Comparison of ENCODE assay signal across 22 cellular contexts in the genomic region with DNA sequence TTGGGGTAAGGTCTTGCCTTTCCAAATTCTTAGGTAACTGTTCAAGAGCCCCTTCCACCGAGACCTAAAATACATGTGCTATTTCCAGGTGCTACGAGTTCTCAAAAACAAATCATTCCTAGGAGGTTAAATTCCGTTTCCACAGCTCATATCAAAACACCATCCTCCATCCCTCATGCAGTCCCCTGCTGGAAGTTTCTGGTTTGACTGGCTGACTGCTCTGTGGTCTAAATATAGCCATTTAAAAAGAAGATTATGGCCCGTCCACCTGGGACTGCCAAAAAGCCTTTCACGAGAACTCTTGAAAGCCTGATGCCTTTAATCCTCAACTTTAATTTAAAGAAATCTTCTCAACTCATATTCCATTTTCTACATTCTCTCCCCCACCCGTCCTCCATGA.
A peak's percentile ranks its signal among the peaks of the same experiment; 100 is the strongest.
DNase-seq lines count a peak whose midpoint lies in the region; FAIRE-seq and TF ChIP-seq lines count a peak whose summit lies in the region.
"Had no signal": no experiment of that assay in that cellular context is flagged by ENCODE, and none has a peak within 500 bp of the region (broad histone marks: within the 10 kb centered on the region; RNA-seq: fewer than 3 reads in every experiment).

No MANE protein-coding gene starts in this region.

- no peaks in the 10 kb centered on the region for H3K9me3 Mint-ChIP-seq in neural progenitor cell
- H3K9me3 Mint-ChIP-seq: activated CD4-positive, alpha-beta memory T cell treated with anti-CD3 and anti-CD28 coated beads for 36 hours; activated naive CD4-positive, alpha-beta T cell treated with anti-CD3 and anti-CD28 coated beads, Interleukin-2, amount 10 ng/mL, durations not matched to agents 7 days and 5 days; activated T-cell treated with anti-CD3 and anti-CD28 coated beads, Interleukin-2, amount 50 U/mL, for 24 hours; T-cell had no signal

- H3K4me1 Mint-ChIP-seq in neural progenitor cell, result peaks cover 29% of the 10 kb centered on the region
- H3K4me1 Mint-ChIP-seq: activated naive CD4-positive, alpha-beta T cell treated with anti-CD3 and anti-CD28 coated beads, Interleukin-2, amount 10 ng/mL, durations not matched to agents 7 days and 5 days; T-cell had no signal

- POLR2A ChIA-PET in H1 (lab: Charles Lee; ENCODE audit: partially characterized antibody), result no interaction called here

- H3K27ac ChIP-seq in H1 (ENCODE audit: low read depth, low read length) (no peak overlapping the region), neural progenitor cell (no peak overlapping the region), osteoblast (ENCODE audit: low read depth, low read length) (no peak overlapping the region)
- H3K27ac ChIP-seq: epithelial cell of prostate, left lung, parathyroid adenoma, vagina had no signal

- H3K9ac ChIP-seq in H1 (replicated peaks in 1 of 4; ENCODE audit: extremely low read depth in 1 of 4, low read depth in 3 of 4, low read length in 3 of 4), result no peak overlapping the region
- no peak overlapping the region for H3K9ac ChIP-seq in neural progenitor cell
- H3K9ac ChIP-seq: parathyroid adenoma had no signal

- H2BK20ac ChIP-seq in H1 (ENCODE audit: low read length), result no peak overlapping the region

- no peak overlapping the region for H2AK5ac ChIP-seq in H1 (ENCODE audit: low read depth, low read length)

- TF ChIP-seq POLR2A in H1 (IDR thresholded peaks at IDR 0.05; ENCODE audit: control extremely low read depth in 1 of 2, low read depth in 2 of 2, low read length in 2 of 2), result no peak

- TF ChIP-seq RAD21 in H1 (IDR thresholded peaks at IDR 0.05 in 1 of 2, conservative IDR thresholded peaks at IDR 0.05 in 1 of 2; ENCODE audit: low read depth in 2 of 2, low read length in 2 of 2), result no peak; a peak in 1 of 4 replicates

- H2BK15ac ChIP-seq in H1 (ENCODE audit: low read length), result no peak overlapping the region

- CTCF ChIA-PET in H1 (lab: Charles Lee; ENCODE audit: partially characterized antibody), result interaction anchor here (0.6 to 1.8 kb wide), 6 partner anchors 17 to 309 kb away, joined by 3 to 4 read pairs (median 4); no protein-coding TSS in a partner anchor

- H3K4ac ChIP-seq in H1 (replicated peaks; ENCODE audit: insufficient read length, low read depth, low read length), result no peak overlapping the region

- no peak overlapping the region for H2BK5ac ChIP-seq in H1 (ENCODE audit: low read depth, low read length)

- H3K23me2 ChIP-seq in H1 (ENCODE audit: low read depth, low read length), result no peaks in the 10 kb centered on the region

- H4K20me1 ChIP-seq in H1 (replicated peaks in 1 of 2; ENCODE audit: control insufficient read depth in 1 of 2, insufficient read depth in 2 of 2, low read length in 2 of 2), result no peaks in the 10 kb centered on the region
- H4K20me1 ChIP-seq in neural progenitor cell (ENCODE audit: low read depth), result no peaks in the 10 kb centered on the region
- H4K20me1 ChIP-seq in osteoblast (ENCODE audit: insufficient read depth, low read length), result no peaks in the 10 kb centered on the region

- H3K27me3 ChIP-seq in H1 (replicated peaks in 1 of 4; ENCODE audit: control insufficient read depth in 3 of 4, extremely low read depth in 1 of 4, insufficient read depth in 3 of 4, low read length in 3 of 4) (no peaks in the 10 kb centered on the region), neural progenitor cell (no peaks in the 10 kb centered on the region), osteoblast (ENCODE audit: insufficient read depth, low read length) (peaks cover 4% of the 10 kb centered on the region)
- H3K27me3 ChIP-seq: vagina had no signal

- H3K36me3 ChIP-seq in H1 (ENCODE audit: control insufficient read depth in 2 of 4, insufficient read depth in 4 of 4, low read length in 3 of 4), result no peaks in the 10 kb centered on the region
- no peaks in the 10 kb centered on the region for H3K36me3 ChIP-seq in neural progenitor cell
- no peaks in the 10 kb centered on the region for H3K36me3 ChIP-seq in osteoblast (ENCODE audit: insufficient read depth, low read length)
- H3K36me3 ChIP-seq: left lung, vagina had no signal

- H3K9me3 ChIP-seq in H1 (ENCODE audit: insufficient read depth in 2 of 2, low read depth in 1 of 2, low read length in 1 of 2) (peaks cover 4 to 6% of the 10 kb centered on the region in 2 experiments; a peak in 1 of 4 replicates), neural progenitor cell (ENCODE audit: low read depth) (no peaks in the 10 kb centered on the region), osteoblast (ENCODE audit: low read depth, low read length) (no peaks in the 10 kb centered on the region)
- H3K9me3 ChIP-seq: left lung, vagina had no signal

- H3K4me3 ChIP-seq in H1 (ENCODE audit: extremely low read depth in 1 of 4, insufficient read depth in 2 of 4, low read depth in 3 of 4, low read length in 4 of 4), result no peak overlapping the region
- H3K4me3 ChIP-seq in neural progenitor cell, result no peak overlapping the region
- H3K4me3 ChIP-seq in osteoblast (ENCODE audit: insufficient read depth, low read length), result no peak overlapping the region
- H3K4me3 ChIP-seq: left lung, vagina had no signal

- H3K27ac Mint-ChIP-seq in neural progenitor cell, result peak overlapping the region; percentile 96
- H3K27ac Mint-ChIP-seq: activated CD4-positive, alpha-beta memory T cell treated with anti-CD3 and anti-CD28 coated beads for 36 hours; activated naive CD4-positive, alpha-beta T cell treated with anti-CD3 and anti-CD28 coated beads, Interleukin-2, amount 10 ng/mL, durations not matched to agents 7 days and 5 days; activated T-cell treated with anti-CD3 and anti-CD28 coated beads, Interleukin-2, amount 50 U/mL, for 24 hours; T-cell had no signal

- no peak overlapping the region for H3K56ac ChIP-seq in H1 (replicated peaks; ENCODE audit: insufficient read length, low read depth, low read length)

- no peaks in the 10 kb centered on the region for H3K27me3 Mint-ChIP-seq in neural progenitor cell (ENCODE audit: insufficient read depth, low read depth)
- H3K27me3 Mint-ChIP-seq: activated T-cell treated with anti-CD3 and anti-CD28 coated beads, Interleukin-2, amount 50 U/mL, for 24 hours had no signal

- no peak overlapping the region for H3K23ac ChIP-seq in H1 (ENCODE audit: insufficient read length)

- H3K4me2 ChIP-seq in H1 (ENCODE audit: insufficient read depth in 1 of 2, low read depth in 2 of 2, low read length in 2 of 2), result no peak overlapping the region; a peak in 1 of 4 replicates
- H3K4me2 ChIP-seq in neural progenitor cell, result no peak overlapping the region
- no peak overlapping the region for H3K4me2 ChIP-seq in osteoblast (ENCODE audit: insufficient read depth, low read length)

- TF ChIP-seq CTCF in D721Med (IDR thresholded peaks at IDR 0.05; ENCODE audit: insufficient read depth, missing control alignments), result peak; percentile 35
- peak in 2 of 3 experiments; percentile 17 to 34; a peak in 2 of 4 replicates for TF ChIP-seq CTCF in H1 (IDR thresholded peaks at IDR 0.05; ENCODE audit: control extremely low read depth in 1 of 3, insufficient read depth in 1 of 3, low read depth in 1 of 3, low read length in 3 of 3)
- TF ChIP-seq CTCF in neural progenitor cell (IDR thresholded peaks at IDR 0.05), result peak; percentile 33
- no peak for TF ChIP-seq CTCF in osteoblast (IDR thresholded peaks at IDR 0.05; ENCODE audit: extremely low read depth, low read depth, low read length)

- H4K8ac ChIP-seq in H1 (ENCODE audit: extremely low read depth, insufficient read depth, low read length), result no peak overlapping the region

- H3K79me1 ChIP-seq in H1 (ENCODE audit: low read depth, low read length), result no peaks in the 10 kb centered on the region

- no peak for DNase-seq in D721Med (ENCODE audit: insufficient read length, low spot score)
- peak; percentile 45 to 72 for DNase-seq in NCI-H526 (lab: John Stamatoyannopoulos, UW)
- no peak for DNase-seq in H1 (ENCODE audit: low read depth in 1 of 2, low spot score in 2 of 2)
- no peak for DNase-seq in neural progenitor cell (ENCODE audit: low spot score)
- no peak for DNase-seq in ecto neural progenitor cell (ENCODE audit: low spot score)
- no peak for DNase-seq in osteoblast (ENCODE audit: insufficient read length, low spot score, missing footprints)
- DNase-seq in amygdala (lab: John Stamatoyannopoulos, UW), result no peak
- DNase-seq: activated CD4-positive, alpha-beta memory T cell treated with anti-CD3 and anti-CD28 coated beads for 36 hours; activated naive CD4-positive, alpha-beta T cell treated with anti-CD3 and anti-CD28 coated beads, Interleukin-2, amount 10 ng/mL, durations not matched to agents 7 days and 5 days; activated T-cell treated with anti-CD3 and anti-CD28 coated beads, Interleukin-2, amount 50 U/mL, for 24 hours; AML-193; foreskin melanocyte; GDM1; left lung; NCI-H1048; NCI-H2107; small intestine; stimulated activated CD4-positive, alpha-beta T cell treated with anti-CD3 and anti-CD28 coated beads, Interleukin-4, amount 100 ng/mL, for 4 hours; T-cell had no signal

- H3K36me3 Mint-ChIP-seq in neural progenitor cell, result no peaks in the 10 kb centered on the region
- H3K36me3 Mint-ChIP-seq: activated CD4-positive, alpha-beta memory T cell treated with anti-CD3 and anti-CD28 coated beads for 36 hours; activated naive CD4-positive, alpha-beta T cell treated with anti-CD3 and anti-CD28 coated beads, Interleukin-2, amount 10 ng/mL, durations not matched to agents 7 days and 5 days; T-cell had no signal

- TF ChIP-seq EP300 in H1 (IDR thresholded peaks at IDR 0.05; ENCODE audit: borderline replicate concordance in 1 of 2, low read depth in 2 of 2, low read length in 2 of 2), result no peak

- FAIRE-seq in D721Med (lab: Jason Lieb, UNC) (no peak), H1 (lab: Jason Lieb, UNC) (peak; percentile 57)
- FAIRE-seq: small intestine had no signal

- H2AFZ ChIP-seq in H1 (ENCODE audit: low read length), result no peak overlapping the region
- H2AFZ ChIP-seq in neural progenitor cell (replicated peaks), result no peak overlapping the region
- no peak overlapping the region for H2AFZ ChIP-seq in osteoblast (ENCODE audit: low read length)
- H2AFZ ChIP-seq: parathyroid adenoma had no signal

- H3F3A ChIP-seq in neural progenitor cell (ENCODE audit: low read depth), result no peaks in the 10 kb centered on the region

- H3K4me1 ChIP-seq in H1 (replicated peaks in 1 of 4; ENCODE audit: control insufficient read depth in 3 of 4, insufficient read depth in 4 of 4, low read length in 3 of 4), result peaks cover 0 to 6% (median 5%) of the 10 kb centered on the region in 4 experiments; a peak in 4 of 7 replicates
- peaks cover 22% of the 10 kb centered on the region for H3K4me1 ChIP-seq in neural progenitor cell
- H3K4me1 ChIP-seq in osteoblast (ENCODE audit: insufficient read depth, low read length), result no peaks in the 10 kb centered on the region
- H3K4me1 ChIP-seq: parathyroid adenoma had no signal

- H4K5ac ChIP-seq in H1 (ENCODE audit: insufficient read length, low read depth, low read length), result no peak overlapping the region

- WGBS in H1 (ENCODE audit: extremely low coverage in 1 of 2, insufficient coverage in 1 of 2, insufficient read length in 1 of 2, insufficient replicate concordance in 2 of 2, low coverage in 1 of 2, low lambda C conversion rate in 2 of 2, missing lambda C conversion rate in 1 of 2), 2 experiments, result 72 to 100% methylated on average over 1 to 6 of the region's 6 CpGs

- H3K4me3 Mint-ChIP-seq in neural progenitor cell, result no peak overlapping the region
- H3K4me3 Mint-ChIP-seq: activated CD4-positive, alpha-beta memory T cell treated with anti-CD3 and anti-CD28 coated beads for 36 hours; activated naive CD4-positive, alpha-beta T cell treated with anti-CD3 and anti-CD28 coated beads, Interleukin-2, amount 10 ng/mL, durations not matched to agents 7 days and 5 days; activated T-cell treated with anti-CD3 and anti-CD28 coated beads, Interleukin-2, amount 50 U/mL, for 24 hours; T-cell had no signal

- no peak overlapping the region for H3K18ac ChIP-seq in H1 (ENCODE audit: extremely low read depth, low read length)

- no peak overlapping the region for H2BK120ac ChIP-seq in H1 (replicated peaks; ENCODE audit: low read depth, low read length)

- H3K79me2 ChIP-seq in H1 (ENCODE audit: control insufficient read depth in 1 of 2, insufficient read depth in 2 of 2, low read length in 2 of 2) (no peaks in the 10 kb centered on the region), neural progenitor cell (ENCODE audit: low read depth) (no peaks in the 10 kb centered on the region), osteoblast (ENCODE audit: insufficient read depth, low read length) (no peaks in the 10 kb centered on the region)
- H3K79me2 ChIP-seq: parathyroid adenoma had no signal

- H3K14ac ChIP-seq in H1 (ENCODE audit: insufficient read length), result no peak overlapping the region

- H4K91ac ChIP-seq in H1 (replicated peaks; ENCODE audit: insufficient read length, low read length), result no peak overlapping the region

- H2BK12ac ChIP-seq in H1 (ENCODE audit: low read depth, low read length), result no peak overlapping the region

Comparison
In these comparisons a context has a peak if more than half of its experiments do, and no peak if none do; other contexts are left out.
1. DNase-seq: peak in NCI-H526 (2 of 2); none in D721Med (single experiment), H1 (0 of 2), neural progenitor cell (single experiment), ecto neural progenitor cell (single experiment), osteoblast (single experiment) and amygdala (0 of 56).